In the genomic region with DNA sequence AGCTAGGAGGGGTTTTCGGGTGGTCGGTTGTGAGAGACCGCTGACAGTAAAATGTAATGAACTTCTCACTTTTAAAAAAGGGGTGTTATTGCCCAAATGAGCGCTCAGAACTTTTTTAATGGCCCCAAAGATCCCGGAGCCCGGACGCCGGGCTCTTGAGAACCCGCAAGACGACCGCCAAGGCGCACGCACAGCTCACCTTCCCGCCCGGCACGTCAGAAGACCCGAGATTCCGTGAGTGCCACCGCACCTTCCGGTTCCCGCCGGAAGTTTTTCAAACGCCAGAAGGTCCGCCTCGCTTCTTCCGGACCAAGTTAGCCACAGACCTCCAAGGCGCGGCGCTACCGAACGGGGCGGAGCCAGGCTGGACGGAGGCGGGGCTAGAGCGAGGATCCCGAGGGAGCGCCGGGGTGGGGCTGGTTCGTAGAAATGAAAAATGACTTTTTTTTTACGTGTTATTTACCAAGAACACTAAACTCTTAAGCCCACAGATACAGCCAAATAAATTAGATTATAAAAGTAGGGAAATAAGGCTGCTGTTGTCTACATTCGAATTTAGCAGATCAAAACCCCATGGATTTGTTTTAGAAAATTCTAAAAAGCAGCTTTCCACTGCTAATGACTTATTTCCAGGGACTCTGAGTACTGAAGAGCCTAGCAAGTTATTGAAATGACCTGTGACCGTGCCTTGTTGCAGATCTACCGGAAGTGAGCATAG, we compare ENCODE assay signal across 8 cellular contexts. TPM values are rescaled to one million over a fixed set of nuclear protein-coding genes. Genes with fewer than 3 reads are reported as not detected.
DNase-seq lines count a peak whose midpoint lies in the region; ATAC-seq, FAIRE-seq and TF ChIP-seq lines count a peak whose summit lies in the region.

TSS of gene SRBD1 (minus strand) at position 248 of the 718 bp plus-strand sequence. CDS start 5,826 bp downstream, outside the sequence.

- CTCF ChIA-PET in Calu3 (lab: Charles Lee): interaction anchor here (0.7 to 1.1 kb wide), 5 partner anchors 26 to 631 kb away, joined by 3 to 6 read pairs (median 4); no protein-coding TSS in a partner anchor

- no peaks in the 10 kb centered on the region for H3K9me2 ChIP-seq in OCI-LY1 (ENCODE audit: low read depth, low read length)

- H3K4me3 ChIP-seq in HUES64 (ENCODE audit: low read length) (peak within 1 kb of the TSS; percentile 73), OCI-LY1 (ENCODE audit: low read depth, low read length, poor library complexity, severe bottlenecking) (peak within 1 kb of the TSS; percentile 73)

- H3K9me3 ChIP-seq in HUES64 (ENCODE audit: insufficient read depth, low read depth, low read length): no peaks in the 10 kb centered on the region
- no peaks in the 10 kb centered on the region for H3K9me3 ChIP-seq in OCI-LY1 (ENCODE audit: low read length)

- H3K27ac Mint-ChIP-seq in Calu3 (ENCODE audit: unreplicated experiment) (peak within 1 kb of the TSS; percentile 71), mesothelial cell of epicardium (peak within 1 kb of the TSS; percentile 99)

- peak; percentile 97 for DNase-seq in Calu3
- DNase-seq in activated CD8-positive, alpha-beta memory T cell treated with anti-CD3 and anti-CD28 coated beads, Interleukin-2, amount 50 U/mL, for 4 hours: peak; percentile 88
- peak; percentile 90 to 96 for DNase-seq in mesothelial cell of epicardium (ENCODE audit: low spot score in 2 of 2, unreplicated experiment in 2 of 2)
- peak; percentile 90 for DNase-seq in stimulated activated CD8-positive, alpha-beta memory T cell treated with anti-CD3 and anti-CD28 coated beads, Interleukin-15, amount 100 ng/mL, for 48 hours (ENCODE audit: low read depth in 2 of 2)

- intact Hi-C loops in Calu3 (cut with micrococcal nuclease; ENCODE audit: unreplicated experiment): no loop called here

- H3K27me3 Mint-ChIP-seq in Calu3 (ENCODE audit: unreplicated experiment): no peaks in the 10 kb centered on the region
- no peaks in the 10 kb centered on the region for H3K27me3 Mint-ChIP-seq in mesothelial cell of epicardium (ENCODE audit: low read depth)

- H2AFZ ChIP-seq in OCI-LY1 (ENCODE audit: low read length): peak within 1 kb of the TSS; percentile 87

- H3K36me3 ChIP-seq in HUES64 (ENCODE audit: insufficient read depth, low read length): no peaks in the 10 kb centered on the region
- H3K36me3 ChIP-seq in OCI-LY1 (ENCODE audit: insufficient read depth, low read length): no peaks in the 10 kb centered on the region

- WGBS in HUES64: 2% methylated on average over 39 of the region's 43 CpGs

- H3F3A ChIP-seq in OCI-LY1 (ENCODE audit: insufficient read depth, low read length): no peaks in the 10 kb centered on the region

- peaks cover 9% of the 10 kb centered on the region for H3K4me1 ChIP-seq in HUES64 (ENCODE audit: insufficient read depth, low read length)
- H3K4me1 ChIP-seq in OCI-LY1 (ENCODE audit: insufficient read depth, low read length, severe bottlenecking): peaks cover 17% of the 10 kb centered on the region

- H3K27ac ChIP-seq in HUES64 (ENCODE audit: low read depth, low read length): peak within 1 kb of the TSS; percentile 87
- peak within 1 kb of the TSS; percentile 75 for H3K27ac ChIP-seq in OCI-LY1 (ENCODE audit: low read depth, low read length, poor library complexity, severe bottlenecking)

- peak within 1 kb of the TSS; percentile 80 for H3K4me3 Mint-ChIP-seq in Calu3 (ENCODE audit: low read depth, unreplicated experiment)
- H3K4me3 Mint-ChIP-seq in mesothelial cell of epicardium: peak within 1 kb of the TSS; percentile 98

- H3K4me1 Mint-ChIP-seq in Calu3 (ENCODE audit: low read depth, unreplicated experiment): peaks cover 26% of the 10 kb centered on the region
- peaks cover 27% of the 10 kb centered on the region for H3K4me1 Mint-ChIP-seq in mesothelial cell of epicardium

- H3K9ac ChIP-seq in HUES64 (ENCODE audit: low read depth, low read length) (peak within 1 kb of the TSS; percentile 86), OCI-LY1 (ENCODE audit: low read length) (peak within 1 kb of the TSS; percentile 80)

- peaks cover 18% of the 10 kb centered on the region for H3K36me3 Mint-ChIP-seq in Calu3 (ENCODE audit: insufficient read depth, unreplicated experiment)
- H3K36me3 Mint-ChIP-seq in mesothelial cell of epicardium: no peaks in the 10 kb centered on the region

- TF ChIP-seq CTCF in Calu3 (IDR thresholded peaks at IDR 0.05; ENCODE audit: unreplicated experiment): no peak
- TF ChIP-seq CTCF in OCI-LY1 (IDR thresholded peaks at IDR 0.05; ENCODE audit: low read length): no peak
- no peak for TF ChIP-seq CTCF in mesothelial cell of epicardium (IDR thresholded peaks at IDR 0.05; ENCODE audit: unreplicated experiment)

- H3K79me2 ChIP-seq in OCI-LY1 (ENCODE audit: insufficient read depth, low read length): peaks cover 8% of the 10 kb centered on the region

- BruUV-seq in Calu3 (replicated peaks; lab: Mats Ljungman, UMichigan): TSS peak; percentile 71

- H3K27me3 ChIP-seq in HUES64 (ENCODE audit: insufficient read depth, low read length) (no peaks in the 10 kb centered on the region), OCI-LY1 (ENCODE audit: insufficient read depth, low read length) (no peaks in the 10 kb centered on the region)

- no peaks in the 10 kb centered on the region for H3K9me3 Mint-ChIP-seq in Calu3 (ENCODE audit: low read depth, unreplicated experiment)
- H3K9me3 Mint-ChIP-seq in mesothelial cell of epicardium: no peaks in the 10 kb centered on the region

- H4K20me1 ChIP-seq in OCI-LY1 (ENCODE audit: insufficient read depth, low read length): no peaks in the 10 kb centered on the region

- peak within 1 kb of the TSS; percentile 70 for H3K4me2 ChIP-seq in OCI-LY1 (ENCODE audit: low read length)

- FAIRE-seq in endometrium (lab: Jason Lieb, UNC): peak; percentile 96

- ATAC-seq in GM21447 (IDR thresholded peaks at IDR 0.05; ENCODE audit: unreplicated experiment): peak; percentile 93

RNA-seq across cellular contexts. Expression of gene SRBD1, which starts in this region (rescaled TPM):
- total RNA-seq in Calu3 (2022): 10.7 and 14.4 TPM in 2 replicates
- polyA plus RNA-seq in HUES64 (2013, experiment 1 of 2): 18.7 TPM
- polyA plus RNA-seq in HUES64 (2013, experiment 2 of 2): 18.8 TPM
- total RNA-seq in mesothelial cell of epicardium: 16.2 to 22.6 TPM (median 19.3 TPM) in 3 replicates

Comparison
In these comparisons a context has a peak if more than half of its experiments do, and no peak if none do; other contexts are left out.
1. Peak in every context shown above with its lines: DNase-seq, ATAC-seq, H3K4me3 ChIP-seq and H3K27ac ChIP-seq.